ENCODE assay signal across 18 cellular contexts in genomic region chr3:44825264-44825925, GRCh38. TPM values are rescaled to one million over a fixed set of nuclear protein-coding genes. Genes with fewer than 3 reads are reported as not detected.
DNase-seq lines count a peak whose midpoint lies in the region; TF ChIP-seq lines count a peak whose summit lies in the region.
"Had no signal": no experiment of that assay in that cellular context is flagged by ENCODE, and none has a peak within 500 bp of the region (broad histone marks: within the 10 kb centered on the region; RNA-seq: fewer than 3 reads in every experiment).

No MANE protein-coding gene starts in this region.

- no peak overlapping the region for H3K9ac ChIP-seq in OCI-LY3 (ENCODE audit: low read length)

- no peaks in the 10 kb centered on the region for H3K9me3 ChIP-seq in OCI-LY3 (ENCODE audit: insufficient read depth, low read length)
- H3K9me3 ChIP-seq: sigmoid colon had no signal

- H3K4me1 ChIP-seq in OCI-LY3 (ENCODE audit: low read length), result peaks cover 31% of the 10 kb centered on the region
- H3K4me1 ChIP-seq: sigmoid colon had no signal

- H2AFZ ChIP-seq in OCI-LY3 (ENCODE audit: low read depth, low read length), result no peak overlapping the region
- H2AFZ ChIP-seq: GM23338 had no signal

- H3K4me2 ChIP-seq in OCI-LY3 (ENCODE audit: low read length), result peak overlapping the region; percentile 29
- H3K4me2 ChIP-seq: GM23338 had no signal

- peak; percentile 22 for DNase-seq in GM04504 (ENCODE audit: low read depth)
- peak; percentile 28 for DNase-seq in fibroblast of gingiva (ENCODE audit: low read depth)
- peak; percentile 94 for DNase-seq in renal cortical epithelial cell (ENCODE audit: low read depth)
- no peak for DNase-seq in stimulated activated naive CD4-positive, alpha-beta T cell (lab: John Stamatoyannopoulos, UW)
- no peak for DNase-seq in dermis blood vessel endothelial cell
- DNase-seq in NCI-H2107 treated with DMSO at 0.1 percent for 48 hours (lab: John Stamatoyannopoulos, UW; ENCODE audit: unreplicated experiment), result no peak
- DNase-seq in amygdala (lab: John Stamatoyannopoulos, UW), result no peak
- DNase-seq: activated CD4-positive, alpha-beta T cell treated with anti-CD3 and anti-CD28 coated beads, Interleukin-2, amount 50 U/mL, for 48 hours; activated gamma-delta T cell; islet precursor cell; naive thymus-derived CD8-positive, alpha-beta T cell; NCI-H1092 treated with DMSO at 0.1 percent for 48 hours; sigmoid colon; T-helper 17 cell had no signal

- no peaks in the 10 kb centered on the region for H3K79me2 ChIP-seq in OCI-LY3 (ENCODE audit: low read length)

- TF ChIP-seq CTCF in OCI-LY3 (IDR thresholded peaks at IDR 0.05; ENCODE audit: low read depth, low read length), result no peak

- H3K27ac ChIP-seq in OCI-LY3 (ENCODE audit: low read length), result peak overlapping the region; percentile 23
- H3K27ac ChIP-seq: sigmoid colon had no signal

- H3K4me3 ChIP-seq in OCI-LY3 (ENCODE audit: low read length), result no peak overlapping the region
- H3K4me3 ChIP-seq: GM23338, sigmoid colon had no signal

- H3K27me3 ChIP-seq in OCI-LY3 (ENCODE audit: low read depth, low read length), result no peaks in the 10 kb centered on the region
- H3K27me3 ChIP-seq: sigmoid colon had no signal

- H3K36me3 ChIP-seq in OCI-LY3 (replicated peaks; ENCODE audit: low read depth, low read length), result peaks cover 36% of the 10 kb centered on the region
- H3K36me3 ChIP-seq: sigmoid colon had no signal

- H4K20me1 ChIP-seq in OCI-LY3 (ENCODE audit: insufficient read depth, low read length), result no peaks in the 10 kb centered on the region; the same call in 1 of the 2 replicates

RNA-seq across cellular contexts. Expression of gene TMEM42, which starts 36.3 kb away (rescaled TPM):
- 14.3 and 16.5 TPM in 2 replicates for total RNA-seq in renal cortical epithelial cell
- total RNA-seq in dermis blood vessel endothelial cell, result 9.2 and 14.3 TPM in 2 replicates

RNA-seq across cellular contexts. Expression of gene TGM4, which starts 49.0 kb away (rescaled TPM):
- total RNA-seq in renal cortical epithelial cell, result 0.30 and 0.35 TPM in 2 replicates
- total RNA-seq in dermis blood vessel endothelial cell, result 0.14 TPM in 1 of 2 replicates, not detected in the other
- total RNA-seq: frontal cortex; GM23338; naive thymus-derived CD8-positive, alpha-beta T cell; NCI-H460; sigmoid colon; T-helper 17 cell had no signal

Comparison
In these comparisons a context has a peak if more than half of its experiments do, and no peak if none do; other contexts are left out.
1. DNase-seq: peak in GM04504 (single experiment), fibroblast of gingiva (single experiment) and renal cortical epithelial cell (single experiment); none in stimulated activated naive CD4-positive, alpha-beta T cell (0 of 6), dermis blood vessel endothelial cell (single experiment), NCI-H2107 treated with DMSO at 0.1 percent for 48 hours (single experiment) and amygdala (0 of 56).